Comparison of ENCODE assay signal across 8 cellular contexts in genomic region chr10:58641095-58641531, GRCh38.
A peak's percentile ranks its signal among the peaks of the same experiment; 100 is the strongest.
DNase-seq lines count a peak whose midpoint lies in the region; ATAC-seq and TF ChIP-seq lines count a peak whose summit lies in the region.

No MANE protein-coding gene starts in this region.

- H3K4me2 ChIP-seq in trophoblast cell (ENCODE audit: low read length) = no peak overlapping the region

- WGBS in trophoblast cell (ENCODE audit: extremely low coverage, insufficient coverage, insufficient read length) = no CpG with 5 or more reads among the region's 5 CpGs

- no peaks in the 10 kb centered on the region for H3K27me3 ChIP-seq in trophoblast cell (ENCODE audit: insufficient read depth, low read length)

- no peak overlapping the region for H3K14ac ChIP-seq in trophoblast cell (ENCODE audit: low read length)

- H3K4me1 ChIP-seq in trophoblast cell (ENCODE audit: control insufficient read depth in 1 of 2, insufficient read depth in 2 of 2, low read length in 2 of 2) = no peaks in the 10 kb centered on the region

- ATAC-seq in HG03095 (IDR thresholded peaks at IDR 0.05; ENCODE audit: unreplicated experiment) (no peak), HG02885 (IDR thresholded peaks at IDR 0.05; ENCODE audit: poor library complexity, unreplicated experiment) (no peak), GM21360 (IDR thresholded peaks at IDR 0.05; ENCODE audit: unreplicated experiment) (no peak)

- no peaks in the 10 kb centered on the region for H3K9me3 Mint-ChIP-seq in chondrocyte (ENCODE audit: low read depth)

- TF ChIP-seq CTCF in chondrocyte (IDR thresholded peaks at IDR 0.05) = peak; percentile 77

- no peak overlapping the region for H3K27ac ChIP-seq in trophoblast cell (ENCODE audit: low read depth, low read length)

- H4K8ac ChIP-seq in trophoblast cell (ENCODE audit: low read depth, low read length) = no peak overlapping the region

- H3K4me1 Mint-ChIP-seq in chondrocyte (ENCODE audit: low read depth) = peaks cover 71% of the 10 kb centered on the region

- no peak overlapping the region for H3K9ac ChIP-seq in trophoblast cell (ENCODE audit: low read length)

- H3K9me3 ChIP-seq in trophoblast cell (ENCODE audit: insufficient read depth, low read depth, low read length) = no peaks in the 10 kb centered on the region

- no peak overlapping the region for H4K91ac ChIP-seq in trophoblast cell (ENCODE audit: low read depth, low read length)

- H2AK5ac ChIP-seq in trophoblast cell (ENCODE audit: low read length) = no peak overlapping the region

- no peaks in the 10 kb centered on the region for H3K79me1 ChIP-seq in trophoblast cell (ENCODE audit: low read length)

- no peaks in the 10 kb centered on the region for H3K27me3 Mint-ChIP-seq in chondrocyte (ENCODE audit: low read depth)

- H2BK5ac ChIP-seq in trophoblast cell (ENCODE audit: low read depth, low read length, poor library complexity) = no peak overlapping the region

- no peak overlapping the region for H2BK120ac ChIP-seq in trophoblast cell (ENCODE audit: insufficient read depth, low read length, poor library complexity)

- no peak overlapping the region for H2BK12ac ChIP-seq in trophoblast cell (ENCODE audit: low read length)

- no peak overlapping the region for H3K4me3 Mint-ChIP-seq in chondrocyte (ENCODE audit: unreplicated experiment)

- no peak overlapping the region for H2AFZ ChIP-seq in trophoblast cell (ENCODE audit: insufficient read depth, low read length, poor library complexity)

- H3K23ac ChIP-seq in trophoblast cell (ENCODE audit: low read length) = no peak overlapping the region

- H3K27ac Mint-ChIP-seq in chondrocyte (ENCODE audit: unreplicated experiment) = peak overlapping the region; percentile 55

- H3K79me2 ChIP-seq in trophoblast cell (ENCODE audit: control insufficient read depth, insufficient read depth, low read length, poor library complexity) = no peaks in the 10 kb centered on the region

- no peaks in the 10 kb centered on the region for H3K36me3 Mint-ChIP-seq in chondrocyte (ENCODE audit: low read depth)

- H3K4ac ChIP-seq in trophoblast cell (ENCODE audit: low read depth, low read length) = no peak overlapping the region

- no peak overlapping the region for H3K4me3 ChIP-seq in trophoblast cell (ENCODE audit: low read depth, low read length)

- DNase-seq in ELF-1 (ENCODE audit: low read depth, low spot score) = peak; percentile 17
- DNase-seq in NCI-H1092 treated with DMSO at 0.1 percent for 48 hours (lab: John Stamatoyannopoulos, UW) = peak; percentile 57
- DNase-seq in chondrocyte (ENCODE audit: low spot score) = no peak
- peak; percentile 51 to 82 for DNase-seq in trophoblast cell
- DNase-seq in dermis blood vessel endothelial cell = no peak

- H4K12ac ChIP-seq in trophoblast cell (ENCODE audit: low read depth, low read length) = no peak overlapping the region

- H3K18ac ChIP-seq in trophoblast cell (ENCODE audit: low read length) = no peak overlapping the region

- H3K36me3 ChIP-seq in trophoblast cell (ENCODE audit: control insufficient read depth in 1 of 2, insufficient read depth in 2 of 2, low read length in 2 of 2) = no peaks in the 10 kb centered on the region

Comparison
In these comparisons a context has a peak if more than half of its experiments do, and no peak if none do; other contexts are left out.
1. DNase-seq: peak in ELF-1 (single experiment), NCI-H1092 treated with DMSO at 0.1 percent for 48 hours (single experiment) and trophoblast cell (2 of 2); none in chondrocyte (single experiment) and dermis blood vessel endothelial cell (single experiment).